16 cellular contexts compared by ENCODE assay signal in the genomic region with DNA sequence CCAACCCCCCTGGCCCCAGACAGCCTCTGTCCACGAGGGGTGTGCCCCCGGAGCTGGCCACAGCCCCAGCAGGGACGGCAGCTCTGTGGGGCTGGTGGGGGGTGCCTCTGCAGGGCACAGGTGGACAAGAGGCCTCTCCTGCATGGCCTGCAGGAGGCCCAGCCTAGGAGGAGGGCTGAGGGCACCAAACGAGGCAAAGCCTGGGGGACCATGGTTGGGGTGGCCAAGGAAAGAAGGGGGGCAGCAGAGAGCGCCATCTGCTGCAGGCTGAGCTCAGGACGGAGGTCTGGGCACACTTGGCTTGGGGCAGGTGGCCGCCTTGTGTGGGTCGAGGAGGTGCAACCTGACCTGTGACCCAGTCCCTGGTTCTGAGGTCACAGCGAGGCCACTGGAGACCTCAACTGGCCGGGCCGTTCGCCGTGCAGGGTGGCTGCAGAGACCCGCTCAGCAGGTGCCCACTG. TPM values are rescaled to one million over a fixed set of nuclear protein-coding genes. Genes with fewer than 3 reads are reported as not detected.
DNase-seq lines count a peak whose midpoint lies in the region; ATAC-seq and TF ChIP-seq lines count a peak whose summit lies in the region.
"Had no signal": no experiment of that assay in that cellular context is flagged by ENCODE, and none has a peak within 500 bp of the region (broad histone marks: within the 10 kb centered on the region; RNA-seq: fewer than 3 reads in every experiment).

No MANE protein-coding gene starts in this region.

- WGBS in IMR-90 (ENCODE audit: extremely low coverage in 2 of 2, insufficient read length in 1 of 2), 2 experiments, result 43% methylated on average over 5 of the region's 14 CpGs; no CpG with 5 or more reads in 1 of the 2 experiments

- no peak overlapping the region for H3K56ac ChIP-seq in IMR-90 (ENCODE audit: extremely low read depth, insufficient read depth, low read length)

- peaks cover 9% of the 10 kb centered on the region for H3F3A ChIP-seq in neural progenitor cell (ENCODE audit: low read depth)

- no peak overlapping the region for H3K18ac ChIP-seq in IMR-90 (ENCODE audit: low read depth, low read length)

- H3K23ac ChIP-seq in IMR-90 (ENCODE audit: low read depth, low read length), result no peak overlapping the region

- H3K9ac ChIP-seq in IMR-90 (ENCODE audit: low read depth, low read length), result no peak overlapping the region
- no peak overlapping the region for H3K9ac ChIP-seq in neural progenitor cell

- peaks cover 15% of the 10 kb centered on the region for H3K4me1 Mint-ChIP-seq in WTC11
- H3K4me1 Mint-ChIP-seq in neural progenitor cell, result peaks cover 16% of the 10 kb centered on the region

- no TSS peak for BruUV-seq in IMR-90 (replicated peaks; lab: Mats Ljungman, UMichigan)

- no peaks in the 10 kb centered on the region for H3K27me3 Mint-ChIP-seq in WTC11 (ENCODE audit: low read depth)
- H3K27me3 Mint-ChIP-seq in neural progenitor cell (ENCODE audit: insufficient read depth, low read depth), result peaks cover 9% of the 10 kb centered on the region

- no peaks in the 10 kb centered on the region for H3K79me1 ChIP-seq in IMR-90 (ENCODE audit: low read depth in 1 of 2, low read length in 2 of 2)

- H3K4me1 ChIP-seq in IMR-90 (ENCODE audit: control insufficient read depth, insufficient read depth, low read length) (no peaks in the 10 kb centered on the region), neural progenitor cell (peaks cover 10% of the 10 kb centered on the region)

- no peak overlapping the region for H2BK20ac ChIP-seq in IMR-90 (ENCODE audit: low read depth, low read length)

- H2BK5ac ChIP-seq in IMR-90 (ENCODE audit: low read depth, low read length, poor library complexity, severe bottlenecking), result no peak overlapping the region

- no peak overlapping the region for H3K27ac ChIP-seq in IMR-90 (ENCODE audit: insufficient read depth, low read length)
- no peak overlapping the region for H3K27ac ChIP-seq in neural progenitor cell
- H3K27ac ChIP-seq: pancreas had no signal

- H2BK15ac ChIP-seq in IMR-90 (ENCODE audit: low read depth, low read length), result no peak overlapping the region

- H2BK120ac ChIP-seq in IMR-90 (ENCODE audit: low read depth, low read length), result no peak overlapping the region

- H3K9me3 ChIP-seq in IMR-90 (ENCODE audit: control insufficient read depth, insufficient read depth, low read length), result peaks cover 10% of the 10 kb centered on the region
- H3K9me3 ChIP-seq in neural progenitor cell (ENCODE audit: low read depth), result no peaks in the 10 kb centered on the region
- H3K9me3 ChIP-seq: Caco-2, pancreas had no signal

- in situ Hi-C loops in IMR-90 (cut with MboI; ENCODE audit: low sequenced_read_pairs), result no loop called here

- CTCF ChIA-PET in IMR-90 (lab: Yijun Ruan, JAX), result no interaction called here
- CTCF ChIA-PET in WTC11 (lab: Charles Lee), result interaction anchor here (0.6 to 4.0 kb wide), 18 partner anchors 9 to 175 kb away, joined by 3 to 40 read pairs (median 4); a partner anchor contains a TSS

- H3K9me3 Mint-ChIP-seq in WTC11 (peaks cover 7% of the 10 kb centered on the region), neural progenitor cell (peaks cover 8% of the 10 kb centered on the region)

- H3K4me3 ChIP-seq in IMR-90 (ENCODE audit: insufficient read depth, low read depth, low read length), result no peak overlapping the region
- no peak overlapping the region for H3K4me3 ChIP-seq in neural progenitor cell
- H3K4me3 ChIP-seq: pancreas had no signal

- dilution Hi-C loops in IMR-90 (cut with HindIII; ENCODE audit: low sequenced_read_pairs, unreplicated experiment), result no loop called here

- no peak overlapping the region for H3K4me2 ChIP-seq in IMR-90 (ENCODE audit: low read depth, low read length)
- no peak overlapping the region for H3K4me2 ChIP-seq in neural progenitor cell

- TF ChIP-seq CTCF in GM10266 (IDR thresholded peaks at IDR 0.05; ENCODE audit: control insufficient read depth, insufficient read depth, low read depth, missing control alignments) (peak; percentile 4), IMR-90 (conservative IDR thresholded peaks at IDR 0.05; ENCODE audit: low read depth, low read length) (no peak), WTC11 (IDR thresholded peaks at IDR 0.05) (no peak), neural progenitor cell (IDR thresholded peaks at IDR 0.05) (peak; percentile 28)

- H4K20me1 ChIP-seq in IMR-90 (ENCODE audit: insufficient read depth, low read length), result no peaks in the 10 kb centered on the region
- H4K20me1 ChIP-seq in neural progenitor cell (ENCODE audit: low read depth), result no peaks in the 10 kb centered on the region

- no peak overlapping the region for H4K8ac ChIP-seq in IMR-90 (ENCODE audit: low read depth in 2 of 2, low read length in 2 of 2)

- H3K36me3 ChIP-seq in IMR-90 (ENCODE audit: control insufficient read depth, insufficient read depth, low read length) (no peaks in the 10 kb centered on the region), neural progenitor cell (no peaks in the 10 kb centered on the region)
- H3K36me3 ChIP-seq: pancreas had no signal

- H3K27me3 ChIP-seq in IMR-90 (ENCODE audit: control insufficient read depth, insufficient read depth, low read length) (no peaks in the 10 kb centered on the region; the same call in 1 of the 2 replicates), neural progenitor cell (no peaks in the 10 kb centered on the region)
- H3K27me3 ChIP-seq: pancreas had no signal

- no peak overlapping the region for H3K14ac ChIP-seq in IMR-90 (replicated peaks; ENCODE audit: low read depth, low read length)

- ATAC-seq in IMR-90 (ENCODE audit: low read depth) (no peak), WTC11 (peak; percentile 43), GM19463 (IDR thresholded peaks at IDR 0.05; ENCODE audit: unreplicated experiment) (no peak)
- ATAC-seq: effector memory CD8-positive, alpha-beta T cell; naive thymus-derived CD4-positive, alpha-beta T cell; pancreas had no signal

- no peak overlapping the region for H4K5ac ChIP-seq in IMR-90 (ENCODE audit: low read depth, low read length)

- DNase-seq in GM10266 (ENCODE audit: extremely low spot score) (no peak), IMR-90 (no peak), WTC11 (ENCODE audit: low spot score) (peak; percentile 41), neural progenitor cell (ENCODE audit: low spot score) (no peak), COLO668 (lab: John Stamatoyannopoulos, UW; ENCODE audit: unreplicated experiment) (no peak), KG1 (lab: John Stamatoyannopoulos, UW) (no peak)
- DNase-seq: amygdala; Caco-2; effector memory CD8-positive, alpha-beta T cell; head of caudate nucleus; naive thymus-derived CD4-positive, alpha-beta T cell; NCI-H1436; NCI-H774 had no signal

- no peak overlapping the region for H2AK5ac ChIP-seq in IMR-90 (ENCODE audit: low read depth, low read length)

- POLR2A ChIA-PET in IMR-90 (lab: Charles Lee; ENCODE audit: unreplicated experiment) (no interaction called here), WTC11 (lab: Charles Lee) (no interaction called here)

- no peak for TF ChIP-seq RAD21 in IMR-90 (IDR thresholded peaks at IDR 0.05; ENCODE audit: low read length)

- no peaks in the 10 kb centered on the region for H3K9me1 ChIP-seq in IMR-90 (ENCODE audit: insufficient read depth, low read length)

- H3K79me2 ChIP-seq in neural progenitor cell (ENCODE audit: low read depth), result no peaks in the 10 kb centered on the region

- intact Hi-C loops in IMR-90 (cut with micrococcal nuclease), result no loop called here

- no peak overlapping the region for H3K27ac Mint-ChIP-seq in WTC11
- no peak overlapping the region for H3K27ac Mint-ChIP-seq in neural progenitor cell
- H3K27ac Mint-ChIP-seq: effector memory CD8-positive, alpha-beta T cell; memory B cell; naive thymus-derived CD4-positive, alpha-beta T cell had no signal

- H4K91ac ChIP-seq in IMR-90 (ENCODE audit: insufficient read depth, low read depth, low read length), result no peak overlapping the region

- H3K4me3 Mint-ChIP-seq in WTC11, result no peak overlapping the region
- no peak overlapping the region for H3K4me3 Mint-ChIP-seq in neural progenitor cell
- H3K4me3 Mint-ChIP-seq: effector memory CD8-positive, alpha-beta T cell; memory B cell; naive thymus-derived CD4-positive, alpha-beta T cell had no signal

- H2AFZ ChIP-seq in IMR-90 (replicated peaks; ENCODE audit: low read length, poor library complexity) (no peak overlapping the region), neural progenitor cell (replicated peaks) (no peak overlapping the region)

- H2AK9ac ChIP-seq in IMR-90 (replicated peaks; ENCODE audit: low read depth, low read length, poor library complexity), result peak overlapping the region; percentile 28

- H3K4ac ChIP-seq in IMR-90 (ENCODE audit: low read depth, low read length), result no peak overlapping the region

- TF ChIP-seq POLR2A in IMR-90 (IDR thresholded peaks at IDR 0.05; ENCODE audit: low read depth, low read length), result no peak

- H3K36me3 Mint-ChIP-seq in WTC11, result peaks cover 14% of the 10 kb centered on the region; the same call in 1 of the 2 replicates
- no peaks in the 10 kb centered on the region for H3K36me3 Mint-ChIP-seq in neural progenitor cell

TF ChIP-seq in IMR-90, 13 proteins besides CTCF, POLR2A, EP300 and RAD21 (continues in another document):
- TF ChIP-seq MAZ (IDR thresholded peaks at IDR 0.05; ENCODE audit: borderline replicate concordance, low read depth, low read length) (no peak), CEBPB (IDR thresholded peaks at IDR 0.05; ENCODE audit: low read depth, low read length) (no peak), BHLHE40 (IDR thresholded peaks at IDR 0.05; ENCODE audit: low read depth, low read length) (no peak)

TF ChIP-seq in WTC11, 78 proteins besides CTCF, POLR2A, EP300 and RAD21 (continues in another document):
- no peak for TF ChIP-seq ZNF121 (CRISPR knock-in tag; IDR thresholded peaks at IDR 0.05)

RNA-seq across cellular contexts. Expression of a gene that starts 27.3 kb away (rescaled TPM):
- total RNA-seq in IMR-90 (2012; rRNA removed), result 18.3 and 23.3 TPM in 2 replicates
- 18.1 and 20.2 TPM in 2 replicates for polyA plus RNA-seq in IMR-90 (2012; rRNA removed)
- 12.4 and 18.5 TPM in 2 replicates for polyA plus RNA-seq in IMR-90 (2012; cell fraction: cytosol; rRNA removed)
- polyA plus RNA-seq in IMR-90 (2012; cell fraction: nucleus; rRNA removed; ENCODE audit: low replicate concordance), result 28.8 and 33.8 TPM in 2 replicates
- 45.0 to 53.0 TPM (median 45.9 TPM) in 3 replicates for total RNA-seq in WTC11 (2021)
- 18.4 and 32.5 TPM in 2 replicates for total RNA-seq in neural progenitor cell (ENCODE audit: low replicate concordance)

RNA-seq across cellular contexts. Expression of a gene that starts 40.5 kb away (rescaled TPM):
- 6.1 and 6.9 TPM in 2 replicates for total RNA-seq in IMR-90 (2012; rRNA removed)
- polyA plus RNA-seq in IMR-90 (2012; rRNA removed), result 71.7 and 87.4 TPM in 2 replicates
- 31.9 and 61.6 TPM in 2 replicates for polyA plus RNA-seq in IMR-90 (2012; cell fraction: cytosol; rRNA removed)
- polyA plus RNA-seq in IMR-90 (2012; cell fraction: nucleus; rRNA removed; ENCODE audit: low replicate concordance), result 16.5 and 24.5 TPM in 2 replicates
- total RNA-seq in WTC11 (2021), result 35.2 to 38.6 TPM (median 36.1 TPM) in 3 replicates
- total RNA-seq in neural progenitor cell (ENCODE audit: low replicate concordance), result 7.1 and 8.5 TPM in 2 replicates

RNA-seq across cellular contexts. Expression of a gene that starts 48.4 kb away (rescaled TPM):
- 24.2 and 27.1 TPM in 2 replicates for total RNA-seq in IMR-90 (2012; rRNA removed)
- 36.2 and 38.7 TPM in 2 replicates for polyA plus RNA-seq in IMR-90 (2012; rRNA removed)
- 32.1 and 32.6 TPM in 2 replicates for polyA plus RNA-seq in IMR-90 (2012; cell fraction: cytosol; rRNA removed)
- 48.7 and 55.4 TPM in 2 replicates for polyA plus RNA-seq in IMR-90 (2012; cell fraction: nucleus; rRNA removed; ENCODE audit: low replicate concordance)
- total RNA-seq in WTC11 (2021), result 5.6 to 9.7 TPM (median 9.4 TPM) in 3 replicates
- total RNA-seq in neural progenitor cell (ENCODE audit: low replicate concordance), result 7.8 and 8.7 TPM in 2 replicates

Comparison
In these comparisons a context has a peak if more than half of its experiments do, and no peak if none do; other contexts are left out.
1. CTCF ChIP-seq: peak in GM10266 (single experiment) and neural progenitor cell (single experiment); none in IMR-90 (single experiment) and WTC11 (single experiment).